In the genomic region with DNA sequence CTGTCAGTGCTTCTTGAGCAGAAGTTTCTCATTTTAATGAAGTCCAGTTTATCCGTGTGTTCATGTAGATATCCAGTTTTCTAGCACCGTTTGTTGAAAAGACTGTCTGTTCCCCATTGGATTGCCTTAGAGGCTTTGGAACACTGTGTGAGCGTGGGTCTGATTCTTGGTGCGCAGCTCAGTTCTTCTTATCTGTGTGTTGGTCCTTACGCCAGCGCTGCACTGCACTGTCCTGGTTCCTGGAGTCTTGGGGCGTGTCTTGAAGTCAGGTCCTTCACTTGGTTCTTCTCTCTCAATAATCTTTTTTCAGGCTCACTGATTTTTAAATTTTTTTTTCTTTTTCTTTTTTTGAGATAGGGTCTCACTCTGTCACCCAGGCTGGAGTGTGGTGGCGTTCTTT, we compare ENCODE assay signal across 2 cellular contexts.
TF ChIP-seq lines count a peak whose summit lies in the region.

No MANE protein-coding gene starts in this region.

TF ChIP-seq in WTC11, 78 proteins besides CTCF, POLR2A, EP300 and RAD21:
- TF ChIP-seq, protein P1, sequence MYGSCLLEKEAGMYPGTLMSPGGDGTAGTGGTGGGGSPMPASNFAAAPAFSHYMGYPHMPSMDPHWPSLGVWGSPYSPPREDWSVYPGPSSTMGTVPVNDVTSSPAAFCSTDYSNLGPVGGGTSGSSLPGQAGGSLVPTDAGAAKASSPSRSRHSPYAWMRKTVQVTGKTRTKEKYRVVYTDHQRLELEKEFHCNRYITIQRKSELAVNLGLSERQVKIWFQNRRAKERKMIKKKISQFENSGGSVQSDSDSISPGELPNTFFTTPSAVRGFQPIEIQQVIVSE (CRISPR knock-in tag; IDR thresholded peaks at IDR 0.05; ENCODE audit: borderline replicate concordance): no peak
- TF ChIP-seq NR1H2 (CRISPR knock-in tag; IDR thresholded peaks at IDR 0.05) (no peak), MYBL2 (CRISPR knock-in tag; IDR thresholded peaks at IDR 0.05) (no peak)
- TF ChIP-seq, protein P2, sequence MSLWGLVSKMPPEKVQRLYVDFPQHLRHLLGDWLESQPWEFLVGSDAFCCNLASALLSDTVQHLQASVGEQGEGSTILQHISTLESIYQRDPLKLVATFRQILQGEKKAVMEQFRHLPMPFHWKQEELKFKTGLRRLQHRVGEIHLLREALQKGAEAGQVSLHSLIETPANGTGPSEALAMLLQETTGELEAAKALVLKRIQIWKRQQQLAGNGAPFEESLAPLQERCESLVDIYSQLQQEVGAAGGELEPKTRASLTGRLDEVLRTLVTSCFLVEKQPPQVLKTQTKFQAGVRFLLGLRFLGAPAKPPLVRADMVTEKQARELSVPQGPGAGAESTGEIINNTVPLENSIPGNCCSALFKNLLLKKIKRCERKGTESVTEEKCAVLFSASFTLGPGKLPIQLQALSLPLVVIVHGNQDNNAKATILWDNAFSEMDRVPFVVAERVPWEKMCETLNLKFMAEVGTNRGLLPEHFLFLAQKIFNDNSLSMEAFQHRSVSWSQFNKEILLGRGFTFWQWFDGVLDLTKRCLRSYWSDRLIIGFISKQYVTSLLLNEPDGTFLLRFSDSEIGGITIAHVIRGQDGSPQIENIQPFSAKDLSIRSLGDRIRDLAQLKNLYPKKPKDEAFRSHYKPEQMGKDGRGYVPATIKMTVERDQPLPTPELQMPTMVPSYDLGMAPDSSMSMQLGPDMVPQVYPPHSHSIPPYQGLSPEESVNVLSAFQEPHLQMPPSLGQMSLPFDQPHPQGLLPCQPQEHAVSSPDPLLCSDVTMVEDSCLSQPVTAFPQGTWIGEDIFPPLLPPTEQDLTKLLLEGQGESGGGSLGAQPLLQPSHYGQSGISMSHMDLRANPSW (CRISPR knock-in tag; conservative IDR thresholded peaks at IDR 0.05; ENCODE audit: low read depth): no peak
- TF ChIP-seq, protein P3, sequence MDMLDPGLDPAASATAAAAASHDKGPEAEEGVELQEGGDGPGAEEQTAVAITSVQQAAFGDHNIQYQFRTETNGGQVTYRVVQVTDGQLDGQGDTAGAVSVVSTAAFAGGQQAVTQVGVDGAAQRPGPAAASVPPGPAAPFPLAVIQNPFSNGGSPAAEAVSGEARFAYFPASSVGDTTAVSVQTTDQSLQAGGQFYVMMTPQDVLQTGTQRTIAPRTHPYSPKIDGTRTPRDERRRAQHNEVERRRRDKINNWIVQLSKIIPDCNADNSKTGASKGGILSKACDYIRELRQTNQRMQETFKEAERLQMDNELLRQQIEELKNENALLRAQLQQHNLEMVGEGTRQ (CRISPR knock-in tag; IDR thresholded peaks at IDR 0.05): no peak

TF ChIP-seq in H1, 55 proteins besides CTCF, POLR2A, EP300 and RAD21:
- TF ChIP-seq KDM4A (IDR thresholded peaks at IDR 0.05; ENCODE audit: low read depth, low read length, severe bottlenecking) (no peak), CTBP2 (IDR thresholded peaks at IDR 0.05; ENCODE audit: borderline replicate concordance, insufficient read depth, insufficient read length, low read length) (no peak)
TF ChIP-seq in H1: peak in this region for 0.
